Comparison of ENCODE assay signal across 31 cellular contexts in the genomic region with DNA sequence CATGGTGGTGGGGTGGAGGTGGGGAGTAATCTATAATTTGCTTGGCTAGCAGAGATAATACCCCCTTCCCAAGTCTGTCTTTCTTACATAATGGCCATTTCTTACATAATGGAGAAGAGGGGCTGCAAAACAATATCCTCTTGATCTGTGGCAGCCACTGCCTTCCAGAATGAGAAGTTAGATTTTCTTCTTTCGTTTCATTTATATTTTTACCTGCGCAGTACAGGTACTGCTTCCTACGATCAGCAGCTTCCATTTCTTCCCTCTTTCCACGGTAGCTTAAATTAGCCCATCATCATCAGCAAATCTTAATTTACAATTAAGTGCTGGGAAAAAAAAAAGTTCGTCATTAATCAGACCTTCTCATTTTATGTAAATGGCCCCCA. TPM values are rescaled to one million over a fixed set of nuclear protein-coding genes. Genes with fewer than 3 reads are reported as not detected.
DNase-seq lines count a peak whose midpoint lies in the region; ATAC-seq and TF ChIP-seq lines count a peak whose summit lies in the region.
"Had no signal": no experiment of that assay in that cellular context is flagged by ENCODE, and none has a peak within 500 bp of the region (broad histone marks: within the 10 kb centered on the region; RNA-seq: fewer than 3 reads in every experiment).

No MANE protein-coding gene starts in this region.

- H3K9me3 ChIP-seq in ES-I3 (ENCODE audit: control insufficient read depth, insufficient read depth, low read length) (no peaks in the 10 kb centered on the region), iPS-20b (ENCODE audit: insufficient read depth, low read depth, low read length) (peaks cover 4% of the 10 kb centered on the region; the same call in 1 of the 2 replicates), parathyroid adenoma (ENCODE audit: control insufficient read depth, low read length) (no peaks in the 10 kb centered on the region)

- peak overlapping the region; percentile 90 for H3K27ac Mint-ChIP-seq in WTC11
- H3K27ac Mint-ChIP-seq in activated CD4-positive, alpha-beta memory T cell treated with anti-CD3 and anti-CD28 coated beads, Interleukin-2, amount 10 ng/mL, durations not matched to agents 7 days and 5 days = no peak overlapping the region
- H3K27ac Mint-ChIP-seq: activated CD8-positive, alpha-beta memory T cell treated with anti-CD3 and anti-CD28 coated beads, Interleukin-2, amount 10 ng/mL, durations not matched to agents 7 days and 5 days; activated naive CD4-positive, alpha-beta T cell treated with anti-CD3 and anti-CD28 coated beads for 36 hours; CD14-positive monocyte; effector memory CD8-positive, alpha-beta T cell; IgD-negative memory B cell; stimulated activated memory B cell treated with anti-CD40 and anti-IgM and Interleukin-4, amounts not matched to agents 10 μg/mL and 1 μg/mL and 100 μg/mL, for 72 hours had no signal

- peak overlapping the region; percentile 27 for H3K4me3 Mint-ChIP-seq in WTC11
- H3K4me3 Mint-ChIP-seq in activated CD4-positive, alpha-beta memory T cell treated with anti-CD3 and anti-CD28 coated beads, Interleukin-2, amount 10 ng/mL, durations not matched to agents 7 days and 5 days = no peak overlapping the region
- H3K4me3 Mint-ChIP-seq: activated CD8-positive, alpha-beta memory T cell treated with anti-CD3 and anti-CD28 coated beads, Interleukin-2, amount 10 ng/mL, durations not matched to agents 7 days and 5 days; activated naive CD4-positive, alpha-beta T cell treated with anti-CD3 and anti-CD28 coated beads for 36 hours; CD14-positive monocyte; effector memory CD8-positive, alpha-beta T cell; IgD-negative memory B cell; stimulated activated memory B cell treated with anti-CD40 and anti-IgM and Interleukin-4, amounts not matched to agents 10 μg/mL and 1 μg/mL and 100 μg/mL, for 72 hours had no signal

- H3K4me1 Mint-ChIP-seq in WTC11 = peaks cover 78% of the 10 kb centered on the region
- peaks cover 23% of the 10 kb centered on the region for H3K4me1 Mint-ChIP-seq in activated CD4-positive, alpha-beta memory T cell treated with anti-CD3 and anti-CD28 coated beads, Interleukin-2, amount 10 ng/mL, durations not matched to agents 7 days and 5 days

- H3K79me2 ChIP-seq in parathyroid adenoma = no peaks in the 10 kb centered on the region

- POLR2A ChIA-PET in WTC11 (lab: Charles Lee) = interaction anchor here (0.6 to 0.9 kb wide), 2 partner anchors 39 to 126 kb away, joined by 3 read pairs; no protein-coding TSS in a partner anchor
- POLR2A ChIA-PET in activated CD4-positive, alpha-beta memory T cell treated with anti-CD3 and anti-CD28 coated beads, Interleukin-2, amount 10 ng/mL, durations not matched to agents 7 days and 5 days (lab: Charles Lee) = no interaction called here

- H3K27ac ChIP-seq in iPS-20b (ENCODE audit: low read length) (no peak overlapping the region), parathyroid adenoma (no peak overlapping the region)
- H3K27ac ChIP-seq: brain microvascular endothelial cell, foreskin keratinocyte had no signal

- peaks cover 17% of the 10 kb centered on the region for H3K9me3 Mint-ChIP-seq in WTC11
- no peaks in the 10 kb centered on the region for H3K9me3 Mint-ChIP-seq in activated CD4-positive, alpha-beta memory T cell treated with anti-CD3 and anti-CD28 coated beads, Interleukin-2, amount 10 ng/mL, durations not matched to agents 7 days and 5 days
- H3K9me3 Mint-ChIP-seq: activated naive CD4-positive, alpha-beta T cell treated with anti-CD3 and anti-CD28 coated beads for 36 hours; CD14-positive monocyte; effector memory CD8-positive, alpha-beta T cell; IgD-negative memory B cell; stimulated activated memory B cell treated with anti-CD40 and anti-IgM and Interleukin-4, amounts not matched to agents 10 μg/mL and 1 μg/mL and 100 μg/mL, for 72 hours had no signal

- peak overlapping the region; percentile 40 for H2AFZ ChIP-seq in parathyroid adenoma

- H3K27me3 ChIP-seq in iPS-20b (ENCODE audit: insufficient read depth, low read length) (no peaks in the 10 kb centered on the region; the same call in 1 of the 2 replicates), parathyroid adenoma (ENCODE audit: control insufficient read depth, insufficient read depth, low read length) (no peaks in the 10 kb centered on the region)
- H3K27me3 ChIP-seq: adrenal gland, brain microvascular endothelial cell had no signal

- peak overlapping the region; percentile 64 for H3K4me2 ChIP-seq in parathyroid adenoma (ENCODE audit: low read length)

- ATAC-seq in WTC11 = no peak
- ATAC-seq: activated CD8-positive, alpha-beta memory T cell treated with anti-CD3 and anti-CD28 coated beads, Interleukin-2, amount 10 ng/mL, durations not matched to agents 7 days and 5 days; effector memory CD8-positive, alpha-beta T cell; foreskin keratinocyte; left colon; Panc1; stimulated activated memory B cell treated with anti-CD40 and anti-IgM and Interleukin-4, amounts not matched to agents 10 μg/mL and 1 μg/mL and 100 μg/mL, for 72 hours had no signal

- H3K36me3 Mint-ChIP-seq in WTC11 = peaks cover 30% of the 10 kb centered on the region
- no peaks in the 10 kb centered on the region for H3K36me3 Mint-ChIP-seq in activated CD4-positive, alpha-beta memory T cell treated with anti-CD3 and anti-CD28 coated beads, Interleukin-2, amount 10 ng/mL, durations not matched to agents 7 days and 5 days (ENCODE audit: low read depth)
- H3K36me3 Mint-ChIP-seq: activated CD8-positive, alpha-beta memory T cell treated with anti-CD3 and anti-CD28 coated beads, Interleukin-2, amount 10 ng/mL, durations not matched to agents 7 days and 5 days; CD14-positive monocyte; stimulated activated memory B cell treated with anti-CD40 and anti-IgM and Interleukin-4, amounts not matched to agents 10 μg/mL and 1 μg/mL and 100 μg/mL, for 72 hours had no signal

- no peaks in the 10 kb centered on the region for H3K27me3 Mint-ChIP-seq in WTC11 (ENCODE audit: low read depth)
- peaks cover 5% of the 10 kb centered on the region for H3K27me3 Mint-ChIP-seq in activated CD4-positive, alpha-beta memory T cell treated with anti-CD3 and anti-CD28 coated beads, Interleukin-2, amount 10 ng/mL, durations not matched to agents 7 days and 5 days
- H3K27me3 Mint-ChIP-seq: activated CD8-positive, alpha-beta memory T cell treated with anti-CD3 and anti-CD28 coated beads, Interleukin-2, amount 10 ng/mL, durations not matched to agents 7 days and 5 days; stimulated activated memory B cell treated with anti-CD40 and anti-IgM and Interleukin-4, amounts not matched to agents 10 μg/mL and 1 μg/mL and 100 μg/mL, for 72 hours had no signal

- peaks cover 25% of the 10 kb centered on the region for H3K4me1 ChIP-seq in ES-I3 (ENCODE audit: insufficient read depth, low read length)
- peaks cover 35% of the 10 kb centered on the region for H3K4me1 ChIP-seq in iPS-20b (ENCODE audit: insufficient read depth, low read length)
- H3K4me1 ChIP-seq in parathyroid adenoma = no peaks in the 10 kb centered on the region
- H3K4me1 ChIP-seq: foreskin keratinocyte had no signal

- H3K36me3 ChIP-seq in ES-I3 (ENCODE audit: insufficient read depth, low read length) (no peaks in the 10 kb centered on the region), iPS-20b (ENCODE audit: insufficient read depth, low read depth, low read length) (peaks cover 35% of the 10 kb centered on the region), parathyroid adenoma (ENCODE audit: control insufficient read depth, insufficient read depth, low read length) (no peaks in the 10 kb centered on the region)
- H3K36me3 ChIP-seq: adrenal gland, brain microvascular endothelial cell had no signal

- H3K4me3 ChIP-seq in iPS-20b (ENCODE audit: low read length) = peak overlapping the region; percentile 31; the same call in 1 of the 2 replicates
- peak overlapping the region; percentile 32 for H3K4me3 ChIP-seq in parathyroid adenoma (ENCODE audit: low read depth, low read length)
- H3K4me3 ChIP-seq in foreskin fibroblast (ENCODE audit: low read depth in 1 of 2, low read length in 2 of 2) = no peak overlapping the region
- H3K4me3 ChIP-seq: adrenal gland had no signal

- peak overlapping the region; percentile 14; the same call in 1 of the 2 replicates for H3K9ac ChIP-seq in ES-I3 (ENCODE audit: low read depth, low read length)
- H3K9ac ChIP-seq in iPS-20b (ENCODE audit: low read depth, low read length) = peak overlapping the region; percentile 26; the same call in 1 of the 2 replicates
- no peak overlapping the region for H3K9ac ChIP-seq in parathyroid adenoma

- DNase-seq in WTC11 (ENCODE audit: low spot score) (no peak), foreskin fibroblast (no peak), HK-2 (ENCODE audit: unreplicated experiment) (no peak)
- DNase-seq in activated CD4-positive, alpha-beta memory T cell treated with anti-CD3 and anti-CD28 coated beads, Interleukin-2, amount 10 ng/mL, durations not matched to agents 7 days and 5 days = no peak
- no peak for DNase-seq in stimulated activated CD4-positive, alpha-beta T cell treated with anti-CD3 and anti-CD28 coated beads, Interleukin-4, amount 100 ng/mL, for 24 hours
- DNase-seq: 8988T; activated CD4-positive, alpha-beta T cell treated with anti-CD3 and anti-CD28 coated beads, Interleukin-2, amount 50 U/mL, for 1 hour; activated CD8-positive, alpha-beta memory T cell treated with anti-CD3 and anti-CD28 coated beads, Interleukin-2, amount 10 ng/mL, durations not matched to agents 7 days and 5 days; activated naive CD4-positive, alpha-beta T cell treated with anti-CD3 and anti-CD28 coated beads for 36 hours; adrenal gland; brain microvascular endothelial cell; Calu3; DMS79 treated with DMSO at 0.1 percent for 48 hours; effector memory CD8-positive, alpha-beta T cell; foreskin keratinocyte; left colon; NCI-H1105; NCI-H187 treated with DMSO at 0.1 percent for 48 hours; SHP77 treated with DMSO at 0.1 percent for 48 hours; stimulated activated CD4-positive, alpha-beta T cell treated with anti-CD3 and anti-CD28 coated beads, Interleukin-4, amount 100 ng/mL, for 1 hour; substantia nigra; SW 1271; T-helper 9 cell had no signal

- CTCF ChIA-PET in WTC11 (lab: Charles Lee) = interaction anchor here (0.7 to 2.8 kb wide), 4 partner anchors 13 to 573 kb away, joined by 3 to 15 read pairs (median 4); no protein-coding TSS in a partner anchor
- CTCF ChIA-PET in activated CD4-positive, alpha-beta memory T cell treated with anti-CD3 and anti-CD28 coated beads, Interleukin-2, amount 10 ng/mL, durations not matched to agents 7 days and 5 days (lab: Charles Lee) = interaction anchor here (0.7 kb wide), 1 partner anchor 36 kb away, joined by 3 read pairs; no protein-coding TSS in a partner anchor

- TF ChIP-seq CTCF in WTC11 (IDR thresholded peaks at IDR 0.05) = no peak
- no peak for TF ChIP-seq CTCF in parathyroid adenoma (IDR thresholded peaks at IDR 0.05)
- TF ChIP-seq CTCF in foreskin fibroblast (IDR thresholded peaks at IDR 0.05; ENCODE audit: low read depth, low read length) = no peak

TF ChIP-seq in WTC11, 78 proteins besides CTCF, POLR2A, EP300 and RAD21 (continues in another document):
- TF ChIP-seq ZNF232 (CRISPR knock-in tag; IDR thresholded peaks at IDR 0.05) (no peak), ZNF138 (CRISPR knock-in tag; conservative IDR thresholded peaks at IDR 0.05) (no peak)

RNA-seq across cellular contexts. Expression of gene GNAS, which starts 30.2 kb away (rescaled TPM):
- 868 to 954 TPM (median 912 TPM) in 3 replicates for total RNA-seq in WTC11 (2021)
- 100 to 1,000 TPM; 790 to 809 TPM for total RNA-seq in activated CD4-positive, alpha-beta memory T cell treated with anti-CD3 and anti-CD28 coated beads, Interleukin-2, amount 10 ng/mL, durations not matched to agents 7 days and 5 days

RNA-seq across cellular contexts. Expression of gene GNAS-AS1, which starts 32.0 kb away (rescaled TPM):
- 12.2 to 13.4 TPM (median 12.8 TPM) in 3 replicates for total RNA-seq in WTC11 (2021)
- total RNA-seq in activated CD4-positive, alpha-beta memory T cell treated with anti-CD3 and anti-CD28 coated beads, Interleukin-2, amount 10 ng/mL, durations not matched to agents 7 days and 5 days = 1 to 10 TPM in 1 of 2 experiments, under 1 TPM in 1; 0.65 to 1.0 TPM
- total RNA-seq: myocyte had no signal

Comparison
In these comparisons a context has a peak if more than half of its experiments do, and no peak if none do; other contexts are left out.
1. H3K4me3 ChIP-seq: peak in iPS-20b (single experiment) and parathyroid adenoma (single experiment); none in foreskin fibroblast (0 of 2).